ENCODE assay signal across 25 cellular contexts in genomic region chr7:36110584-36110983, GRCh38.
"Had no signal": no experiment of that assay in that cellular context is flagged by ENCODE, and none has a peak within 500 bp of the region (broad histone marks: within the 10 kb centered on the region; RNA-seq: fewer than 3 reads in every experiment).

No MANE protein-coding gene starts in this region.

- H3K4me1 ChIP-seq: pancreas, tibial nerve had no signal

- H3K27ac ChIP-seq: neutrophil, pancreas, psoas muscle, right lobe of liver, sigmoid colon, stomach, thoracic aorta, thyroid gland, tibial nerve, upper lobe of left lung, uterus had no signal

- DNase-seq: naive thymus-derived CD8-positive, alpha-beta T cell; nephron progenitor cell; nucleus accumbens; pancreas; psoas muscle; right cardiac atrium; right lobe of liver; sigmoid colon; small intestine; stimulated activated CD4-positive, alpha-beta T cell treated with anti-CD3 and anti-CD28 coated beads, Interleukin-15, amount 100 ng/mL, for 24 hours; stimulated activated CD4-positive, alpha-beta T cell treated with anti-CD3 and anti-CD28 coated beads, Interleukin-2, amount 100 ng/mL, for 24 hours; stimulated activated CD4-positive, alpha-beta T cell treated with anti-CD3 and anti-CD28 coated beads, Interleukin-2, amount 100 ng/mL, for 48 hours; stimulated activated CD4-positive, alpha-beta T cell treated with anti-CD3 and anti-CD28 coated beads, Interleukin-4, amount 100 ng/mL, for 24 hours; stimulated activated naive B cell treated with anti-CD40 and anti-IgM and Interleukin-4, amounts not matched to agents 10 μg/mL and 1 μg/mL and 100 μg/mL, for 72 hours; stimulated activated naive CD4-positive, alpha-beta T cell treated with Interleukin-2 at 50 U/mL for 16 hours; stomach; thyroid gland; trophoblast cell; upper lobe of left lung; uterus had no signal

- H3K36me3 ChIP-seq: neutrophil, pancreas, right lobe of liver, sigmoid colon, stomach, thoracic aorta, thyroid gland, tibial nerve, upper lobe of left lung, uterus had no signal

- H3K9me3 ChIP-seq: neutrophil, pancreas, psoas muscle, right lobe of liver, sigmoid colon, stomach, thoracic aorta, thyroid gland, uterus had no signal

- H3K4me3 ChIP-seq: pancreas, psoas muscle, right lobe of liver, sigmoid colon, stomach, thoracic aorta, thyroid gland, tibial nerve, upper lobe of left lung, uterus had no signal

- ATAC-seq: naive thymus-derived CD8-positive, alpha-beta T cell; natural killer cell treated with Interleukin-12 subunit alpha and Interleukin-12 subunit beta and Interleukin-15 and Interleukin-18, amount 100 ng/mL, for 72 hours; pancreas; psoas muscle; right cardiac atrium; right lobe of liver; stimulated activated effector memory CD8-positive, alpha-beta T cell treated with anti-CD3 and anti-CD28 coated beads, Interleukin-12 subunit alpha, Interleukin-12 subunit beta, amount 100 ng/mL, for 72 hours; stimulated activated naive B cell treated with anti-CD40 and anti-IgM and Interleukin-4, amounts not matched to agents 10 μg/mL and 1 μg/mL and 100 μg/mL, for 72 hours had no signal

- H3K27me3 ChIP-seq: neutrophil, pancreas, right lobe of liver, sigmoid colon, stomach, thyroid gland, tibial nerve, upper lobe of left lung, uterus had no signal
